ENCODE assay signal across 1 cellular context in the genomic region with DNA sequence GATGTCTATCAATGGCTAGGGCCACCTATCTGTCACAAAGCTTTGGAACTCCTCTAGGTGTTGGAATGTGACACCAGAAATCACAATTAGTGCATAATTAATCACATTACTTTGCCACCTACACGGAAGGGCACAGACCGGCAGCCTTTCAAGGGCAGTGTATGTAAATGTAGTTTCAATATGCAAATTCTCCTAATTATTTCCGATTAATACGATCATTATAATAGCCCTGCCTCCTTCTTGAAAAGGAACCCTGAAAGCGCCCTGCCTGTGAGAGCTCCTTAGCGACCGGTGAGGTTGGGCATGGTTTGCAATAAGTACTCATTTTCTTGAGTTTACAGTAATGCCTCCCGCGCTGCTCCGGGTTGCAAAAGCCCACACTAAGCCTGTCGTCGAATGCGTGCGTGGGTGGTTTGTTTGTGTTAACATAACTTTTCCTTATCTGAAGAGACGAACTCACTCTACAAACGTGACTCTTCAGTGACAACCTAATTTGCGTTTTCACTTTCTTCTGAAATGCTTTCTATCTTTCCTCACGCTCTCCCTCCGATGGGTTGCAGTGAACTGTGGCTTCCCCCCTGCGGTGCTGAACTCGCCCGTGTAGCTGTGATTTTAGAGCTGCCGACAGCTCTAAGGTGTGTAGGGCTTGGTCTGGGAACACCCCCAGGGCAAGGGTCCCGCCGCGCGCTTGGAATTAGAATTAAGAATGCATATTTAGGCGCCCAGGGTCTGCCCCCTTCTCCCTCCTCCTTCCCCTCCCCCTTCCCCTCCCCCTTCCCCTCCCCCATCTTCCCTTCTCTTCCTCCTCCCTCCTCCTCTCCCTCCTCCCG.
TF ChIP-seq lines count a peak whose summit lies in the region.

No MANE protein-coding gene starts in this region.

TF ChIP-seq in GM12878, 131 proteins besides CTCF, POLR2A, EP300 and RAD21 (continued from another document and continues in another):
- TF ChIP-seq, protein P1, sequence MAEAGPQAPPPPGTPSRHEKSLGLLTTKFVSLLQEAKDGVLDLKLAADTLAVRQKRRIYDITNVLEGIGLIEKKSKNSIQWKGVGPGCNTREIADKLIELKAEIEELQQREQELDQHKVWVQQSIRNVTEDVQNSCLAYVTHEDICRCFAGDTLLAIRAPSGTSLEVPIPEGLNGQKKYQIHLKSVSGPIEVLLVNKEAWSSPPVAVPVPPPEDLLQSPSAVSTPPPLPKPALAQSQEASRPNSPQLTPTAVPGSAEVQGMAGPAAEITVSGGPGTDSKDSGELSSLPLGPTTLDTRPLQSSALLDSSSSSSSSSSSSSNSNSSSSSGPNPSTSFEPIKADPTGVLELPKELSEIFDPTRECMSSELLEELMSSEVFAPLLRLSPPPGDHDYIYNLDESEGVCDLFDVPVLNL (IDR thresholded peaks at IDR 0.05; ENCODE audit: low read depth, low read length), result no peak
- TF ChIP-seq ZNF217 (IDR thresholded peaks at IDR 0.05) (0 out of 2 replicates have a peak, but pooled peaks have one; percentile 17), SUZ12 (IDR thresholded peaks at IDR 0.05; ENCODE audit: unreplicated experiment) (no peak), HDAC6 (IDR thresholded peaks at IDR 0.05; ENCODE audit: unreplicated experiment) (no peak), BCL11A (IDR thresholded peaks at IDR 0.05; ENCODE audit: low read depth, low read length) (no peak), CREM (IDR thresholded peaks at IDR 0.05; ENCODE audit: low read depth) (no peak; the same call in 1 of the 2 replicates), NR2C2 (IDR thresholded peaks at IDR 0.05; ENCODE audit: borderline replicate concordance, control insufficient read depth, insufficient read length, low read depth) (no peak), IKZF2 (IDR thresholded peaks at IDR 0.05) (peak; percentile 30 to 43; a peak in 2 of 4 replicates), ATF7 (IDR thresholded peaks at IDR 0.05; ENCODE audit: low read depth) (peak; percentile 56), ZNF622 (IDR thresholded peaks at IDR 0.05) (no peak), POU2F2 (IDR thresholded peaks at IDR 0.05; ENCODE audit: borderline replicate concordance, low read depth, low read length) (peak; percentile 91; the same call in 2 of the 3 replicates), FOXM1 (IDR thresholded peaks at IDR 0.05; ENCODE audit: low read depth, low read length) (no peak), PAX5 (IDR thresholded peaks at IDR 0.05; ENCODE audit: borderline replicate concordance, low read depth, low read length) (no peak), SRF (IDR thresholded peaks at IDR 0.05; ENCODE audit: low read depth in 2 of 2, low read length in 2 of 2) (peak in 1 of 2 experiments; percentile 40; a peak in 1 of 4 replicates), BRCA1 (IDR thresholded peaks at IDR 0.05; ENCODE audit: low read depth, low read length) (peak; percentile 17; the same call in 1 of the 2 replicates), BMI1 (IDR thresholded peaks at IDR 0.05; ENCODE audit: borderline replicate concordance) (no peak), KLF5 (IDR thresholded peaks at IDR 0.05; ENCODE audit: partially characterized antibody) (no peak), ZBED1 (IDR thresholded peaks at IDR 0.05; ENCODE audit: borderline replicate concordance) (no peak), TCF3 (IDR thresholded peaks at IDR 0.05; ENCODE audit: borderline replicate concordance, insufficient read depth, low read depth, low read length) (no peak), TBL1XR1 (IDR thresholded peaks at IDR 0.05; ENCODE audit: low read depth, low read length) (peak; percentile 16; the same call in 1 of the 2 replicates), NBN (IDR thresholded peaks at IDR 0.05) (peak; percentile 59), TCF12 (IDR thresholded peaks at IDR 0.05; ENCODE audit: low read depth, low read length) (no peak), ZSCAN29 (IDR thresholded peaks at IDR 0.05) (no peak), DPF2 (IDR thresholded peaks at IDR 0.05) (peak; percentile 13; the same call in 1 of the 2 replicates), KDM1A (IDR thresholded peaks at IDR 0.05; ENCODE audit: borderline replicate concordance) (no peak), EGR1 (IDR thresholded peaks at IDR 0.05; ENCODE audit: borderline replicate concordance in 1 of 2, low read depth in 2 of 2, low read length in 2 of 2) (peak in 1 of 2 experiments; percentile 59; a peak in 2 of 3 replicates), BHLHE40 (IDR thresholded peaks at IDR 0.05; ENCODE audit: borderline replicate concordance in 1 of 2, low read depth in 2 of 2, low read length in 1 of 2) (peak; percentile 92 to 93), HDGF (IDR thresholded peaks at IDR 0.05) (peak; percentile 79), MTA3 (IDR thresholded peaks at IDR 0.05; ENCODE audit: borderline replicate concordance, low read length) (no peak), CEBPB (IDR thresholded peaks at IDR 0.05; ENCODE audit: borderline replicate concordance in 1 of 2, low read depth in 2 of 2, low read length in 2 of 2) (no peak)
- TF ChIP-seq, protein P2, sequence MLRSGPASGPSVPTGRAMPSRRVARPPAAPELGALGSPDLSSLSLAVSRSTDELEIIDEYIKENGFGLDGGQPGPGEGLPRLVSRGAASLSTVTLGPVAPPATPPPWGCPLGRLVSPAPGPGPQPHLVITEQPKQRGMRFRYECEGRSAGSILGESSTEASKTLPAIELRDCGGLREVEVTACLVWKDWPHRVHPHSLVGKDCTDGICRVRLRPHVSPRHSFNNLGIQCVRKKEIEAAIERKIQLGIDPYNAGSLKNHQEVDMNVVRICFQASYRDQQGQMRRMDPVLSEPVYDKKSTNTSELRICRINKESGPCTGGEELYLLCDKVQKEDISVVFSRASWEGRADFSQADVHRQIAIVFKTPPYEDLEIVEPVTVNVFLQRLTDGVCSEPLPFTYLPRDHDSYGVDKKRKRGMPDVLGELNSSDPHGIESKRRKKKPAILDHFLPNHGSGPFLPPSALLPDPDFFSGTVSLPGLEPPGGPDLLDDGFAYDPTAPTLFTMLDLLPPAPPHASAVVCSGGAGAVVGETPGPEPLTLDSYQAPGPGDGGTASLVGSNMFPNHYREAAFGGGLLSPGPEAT (IDR thresholded peaks at IDR 0.05; ENCODE audit: low read depth), result no peak; the same call in none of the 2 replicates
- TF ChIP-seq, protein P3, sequence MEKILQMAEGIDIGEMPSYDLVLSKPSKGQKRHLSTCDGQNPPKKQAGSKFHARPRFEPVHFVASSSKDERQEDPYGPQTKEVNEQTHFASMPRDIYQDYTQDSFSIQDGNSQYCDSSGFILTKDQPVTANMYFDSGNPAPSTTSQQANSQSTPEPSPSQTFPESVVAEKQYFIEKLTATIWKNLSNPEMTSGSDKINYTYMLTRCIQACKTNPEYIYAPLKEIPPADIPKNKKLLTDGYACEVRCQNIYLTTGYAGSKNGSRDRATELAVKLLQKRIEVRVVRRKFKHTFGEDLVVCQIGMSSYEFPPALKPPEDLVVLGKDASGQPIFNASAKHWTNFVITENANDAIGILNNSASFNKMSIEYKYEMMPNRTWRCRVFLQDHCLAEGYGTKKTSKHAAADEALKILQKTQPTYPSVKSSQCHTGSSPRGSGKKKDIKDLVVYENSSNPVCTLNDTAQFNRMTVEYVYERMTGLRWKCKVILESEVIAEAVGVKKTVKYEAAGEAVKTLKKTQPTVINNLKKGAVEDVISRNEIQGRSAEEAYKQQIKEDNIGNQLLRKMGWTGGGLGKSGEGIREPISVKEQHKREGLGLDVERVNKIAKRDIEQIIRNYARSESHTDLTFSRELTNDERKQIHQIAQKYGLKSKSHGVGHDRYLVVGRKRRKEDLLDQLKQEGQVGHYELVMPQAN (conservative IDR thresholded peaks at IDR 0.05), result peak; percentile 39
- TF ChIP-seq, protein P4, sequence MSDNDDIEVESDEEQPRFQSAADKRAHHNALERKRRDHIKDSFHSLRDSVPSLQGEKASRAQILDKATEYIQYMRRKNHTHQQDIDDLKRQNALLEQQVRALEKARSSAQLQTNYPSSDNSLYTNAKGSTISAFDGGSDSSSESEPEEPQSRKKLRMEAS (IDR thresholded peaks at IDR 0.05; ENCODE audit: low read depth, low read length), result no peak; the same call in 1 of the 2 replicates
- TF ChIP-seq, protein P5, sequence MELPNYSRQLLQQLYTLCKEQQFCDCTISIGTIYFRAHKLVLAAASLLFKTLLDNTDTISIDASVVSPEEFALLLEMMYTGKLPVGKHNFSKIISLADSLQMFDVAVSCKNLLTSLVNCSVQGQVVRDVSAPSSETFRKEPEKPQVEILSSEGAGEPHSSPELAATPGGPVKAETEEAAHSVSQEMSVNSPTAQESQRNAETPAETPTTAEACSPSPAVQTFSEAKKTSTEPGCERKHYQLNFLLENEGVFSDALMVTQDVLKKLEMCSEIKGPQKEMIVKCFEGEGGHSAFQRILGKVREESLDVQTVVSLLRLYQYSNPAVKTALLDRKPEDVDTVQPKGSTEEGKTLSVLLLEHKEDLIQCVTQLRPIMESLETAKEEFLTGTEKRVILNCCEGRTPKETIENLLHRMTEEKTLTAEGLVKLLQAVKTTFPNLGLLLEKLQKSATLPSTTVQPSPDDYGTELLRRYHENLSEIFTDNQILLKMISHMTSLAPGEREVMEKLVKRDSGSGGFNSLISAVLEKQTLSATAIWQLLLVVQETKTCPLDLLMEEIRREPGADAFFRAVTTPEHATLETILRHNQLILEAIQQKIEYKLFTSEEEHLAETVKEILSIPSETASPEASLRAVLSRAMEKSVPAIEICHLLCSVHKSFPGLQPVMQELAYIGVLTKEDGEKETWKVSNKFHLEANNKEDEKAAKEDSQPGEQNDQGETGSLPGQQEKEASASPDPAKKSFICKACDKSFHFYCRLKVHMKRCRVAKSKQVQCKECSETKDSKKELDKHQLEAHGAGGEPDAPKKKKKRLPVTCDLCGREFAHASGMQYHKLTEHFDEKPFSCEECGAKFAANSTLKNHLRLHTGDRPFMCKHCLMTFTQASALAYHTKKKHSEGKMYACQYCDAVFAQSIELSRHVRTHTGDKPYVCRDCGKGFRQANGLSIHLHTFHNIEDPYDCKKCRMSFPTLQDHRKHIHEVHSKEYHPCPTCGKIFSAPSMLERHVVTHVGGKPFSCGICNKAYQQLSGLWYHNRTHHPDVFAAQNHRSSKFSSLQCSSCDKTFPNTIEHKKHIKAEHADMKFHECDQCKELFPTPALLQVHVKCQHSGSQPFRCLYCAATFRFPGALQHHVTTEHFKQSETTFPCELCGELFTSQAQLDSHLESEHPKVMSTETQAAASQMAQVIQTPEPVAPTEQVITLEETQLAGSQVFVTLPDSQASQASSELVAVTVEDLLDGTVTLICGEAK (IDR thresholded peaks at IDR 0.05; ENCODE audit: borderline replicate concordance), result peak; percentile 37; the same call in 1 of the 2 replicates
- TF ChIP-seq, protein P6, sequence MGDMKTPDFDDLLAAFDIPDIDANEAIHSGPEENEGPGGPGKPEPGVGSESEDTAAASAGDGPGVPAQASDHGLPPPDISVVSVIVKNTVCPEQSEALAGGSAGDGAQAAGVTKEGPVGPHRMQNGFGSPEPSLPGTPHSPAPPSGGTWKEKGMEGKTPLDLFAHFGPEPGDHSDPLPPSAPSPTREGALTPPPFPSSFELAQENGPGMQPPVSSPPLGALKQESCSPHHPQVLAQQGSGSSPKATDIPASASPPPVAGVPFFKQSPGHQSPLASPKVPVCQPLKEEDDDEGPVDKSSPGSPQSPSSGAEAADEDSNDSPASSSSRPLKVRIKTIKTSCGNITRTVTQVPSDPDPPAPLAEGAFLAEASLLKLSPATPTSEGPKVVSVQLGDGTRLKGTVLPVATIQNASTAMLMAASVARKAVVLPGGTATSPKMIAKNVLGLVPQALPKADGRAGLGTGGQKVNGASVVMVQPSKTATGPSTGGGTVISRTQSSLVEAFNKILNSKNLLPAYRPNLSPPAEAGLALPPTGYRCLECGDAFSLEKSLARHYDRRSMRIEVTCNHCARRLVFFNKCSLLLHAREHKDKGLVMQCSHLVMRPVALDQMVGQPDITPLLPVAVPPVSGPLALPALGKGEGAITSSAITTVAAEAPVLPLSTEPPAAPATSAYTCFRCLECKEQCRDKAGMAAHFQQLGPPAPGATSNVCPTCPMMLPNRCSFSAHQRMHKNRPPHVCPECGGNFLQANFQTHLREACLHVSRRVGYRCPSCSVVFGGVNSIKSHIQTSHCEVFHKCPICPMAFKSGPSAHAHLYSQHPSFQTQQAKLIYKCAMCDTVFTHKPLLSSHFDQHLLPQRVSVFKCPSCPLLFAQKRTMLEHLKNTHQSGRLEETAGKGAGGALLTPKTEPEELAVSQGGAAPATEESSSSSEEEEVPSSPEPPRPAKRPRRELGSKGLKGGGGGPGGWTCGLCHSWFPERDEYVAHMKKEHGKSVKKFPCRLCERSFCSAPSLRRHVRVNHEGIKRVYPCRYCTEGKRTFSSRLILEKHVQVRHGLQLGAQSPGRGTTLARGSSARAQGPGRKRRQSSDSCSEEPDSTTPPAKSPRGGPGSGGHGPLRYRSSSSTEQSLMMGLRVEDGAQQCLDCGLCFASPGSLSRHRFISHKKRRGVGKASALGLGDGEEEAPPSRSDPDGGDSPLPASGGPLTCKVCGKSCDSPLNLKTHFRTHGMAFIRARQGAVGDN (IDR thresholded peaks at IDR 0.05), result peak; percentile 55; the same call in 1 of the 2 replicates
- TF ChIP-seq, protein P7, sequence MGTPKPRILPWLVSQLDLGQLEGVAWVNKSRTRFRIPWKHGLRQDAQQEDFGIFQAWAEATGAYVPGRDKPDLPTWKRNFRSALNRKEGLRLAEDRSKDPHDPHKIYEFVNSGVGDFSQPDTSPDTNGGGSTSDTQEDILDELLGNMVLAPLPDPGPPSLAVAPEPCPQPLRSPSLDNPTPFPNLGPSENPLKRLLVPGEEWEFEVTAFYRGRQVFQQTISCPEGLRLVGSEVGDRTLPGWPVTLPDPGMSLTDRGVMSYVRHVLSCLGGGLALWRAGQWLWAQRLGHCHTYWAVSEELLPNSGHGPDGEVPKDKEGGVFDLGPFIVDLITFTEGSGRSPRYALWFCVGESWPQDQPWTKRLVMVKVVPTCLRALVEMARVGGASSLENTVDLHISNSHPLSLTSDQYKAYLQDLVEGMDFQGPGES (IDR thresholded peaks at IDR 0.05), result no peak
- TF ChIP-seq, protein P8, sequence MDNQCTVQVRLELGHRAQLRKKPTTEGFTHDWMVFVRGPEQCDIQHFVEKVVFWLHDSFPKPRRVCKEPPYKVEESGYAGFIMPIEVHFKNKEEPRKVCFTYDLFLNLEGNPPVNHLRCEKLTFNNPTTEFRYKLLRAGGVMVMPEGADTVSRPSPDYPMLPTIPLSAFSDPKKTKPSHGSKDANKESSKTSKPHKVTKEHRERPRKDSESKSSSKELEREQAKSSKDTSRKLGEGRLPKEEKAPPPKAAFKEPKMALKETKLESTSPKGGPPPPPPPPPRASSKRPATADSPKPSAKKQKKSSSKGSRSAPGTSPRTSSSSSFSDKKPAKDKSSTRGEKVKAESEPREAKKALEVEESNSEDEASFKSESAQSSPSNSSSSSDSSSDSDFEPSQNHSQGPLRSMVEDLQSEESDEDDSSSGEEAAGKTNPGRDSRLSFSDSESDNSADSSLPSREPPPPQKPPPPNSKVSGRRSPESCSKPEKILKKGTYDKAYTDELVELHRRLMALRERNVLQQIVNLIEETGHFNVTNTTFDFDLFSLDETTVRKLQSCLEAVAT (IDR thresholded peaks at IDR 0.05), result peak; percentile 78
- TF ChIP-seq, protein P9, sequence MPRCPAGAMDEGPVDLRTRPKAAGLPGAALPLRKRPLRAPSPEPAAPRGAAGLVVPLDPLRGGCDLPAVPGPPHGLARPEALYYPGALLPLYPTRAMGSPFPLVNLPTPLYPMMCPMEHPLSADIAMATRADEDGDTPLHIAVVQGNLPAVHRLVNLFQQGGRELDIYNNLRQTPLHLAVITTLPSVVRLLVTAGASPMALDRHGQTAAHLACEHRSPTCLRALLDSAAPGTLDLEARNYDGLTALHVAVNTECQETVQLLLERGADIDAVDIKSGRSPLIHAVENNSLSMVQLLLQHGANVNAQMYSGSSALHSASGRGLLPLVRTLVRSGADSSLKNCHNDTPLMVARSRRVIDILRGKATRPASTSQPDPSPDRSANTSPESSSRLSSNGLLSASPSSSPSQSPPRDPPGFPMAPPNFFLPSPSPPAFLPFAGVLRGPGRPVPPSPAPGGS (IDR thresholded peaks at IDR 0.05; ENCODE audit: borderline replicate concordance, insufficient read depth, low read depth, low read length, poor library complexity, severe bottlenecking), result peak; percentile 90
